In genomic region chr1:145765127-145765526, GRCh38 we compare ENCODE assay signal across 8 cellular contexts. TPM values are rescaled to one million over a fixed set of nuclear protein-coding genes. Genes with fewer than 3 reads are reported as not detected.
"Had no signal": no experiment of that assay in that cellular context is flagged by ENCODE, and none has a peak within 500 bp of the region (broad histone marks: within the 10 kb centered on the region; RNA-seq: fewer than 3 reads in every experiment).

No MANE protein-coding gene starts in this region.

RNA-seq across cellular contexts. Expression of gene CD160, which starts 45.8 kb away (rescaled TPM):
- total RNA-seq: HT-29, LHCN-M2, MCF 10A, OCI-LY7, PC-9, Right ventricle myocardium inferior, RPMI7951, SJCRH30 had no signal
